In genomic region chr4:112153222-112153791, GRCh38 we compare ENCODE assay signal across 1 cellular context.
TF ChIP-seq lines count a peak whose summit lies in the region.

No MANE protein-coding gene starts in this region.

TF ChIP-seq in K562, 482 proteins besides CTCF, POLR2A, EP300 and RAD21 (continued from another document and continues in another):
- TF ChIP-seq XRCC5 (IDR thresholded peaks at IDR 0.05; ENCODE audit: low read depth, low read length) (no peak), PCBP1 (IDR thresholded peaks at IDR 0.05; ENCODE audit: low read depth, low read length, poor library complexity, severe bottlenecking) (no peak), HES1 (IDR thresholded peaks at IDR 0.05; ENCODE audit: low read depth) (no peak), MAFK (IDR thresholded peaks at IDR 0.05; ENCODE audit: low read length) (no peak), RB1 (IDR thresholded peaks at IDR 0.05; ENCODE audit: low read depth) (no peak), MTA3 (IDR thresholded peaks at IDR 0.05; ENCODE audit: borderline replicate concordance) (peak; percentile 66; the same call in 1 of the 2 replicates), THRB (CRISPR knock-in tag; conservative IDR thresholded peaks at IDR 0.05) (no peak), ZNF3 (CRISPR knock-in tag; IDR thresholded peaks at IDR 0.05) (no peak), PTTG1 (tag; IDR thresholded peaks at IDR 0.05; ENCODE audit: low read depth) (no peak), ATF4 (CRISPR knock-in tag; IDR thresholded peaks at IDR 0.05) (0 out of 2 replicates have a peak, but pooled peaks have one; percentile 12), FOXM1 (IDR thresholded peaks at IDR 0.05; ENCODE audit: low read depth) (peak; percentile 78), FOXM1 (CRISPR knock-in tag; IDR thresholded peaks at IDR 0.05; ENCODE audit: low read depth) (no peak), ZNF696 (CRISPR knock-in tag; conservative IDR thresholded peaks at IDR 0.05) (no peak), TSHZ1 (CRISPR knock-in tag; IDR thresholded peaks at IDR 0.05) (no peak), ETV6 (IDR thresholded peaks at IDR 0.05; ENCODE audit: borderline replicate concordance in 1 of 2, low read depth in 2 of 2, low read length in 1 of 2) (no peak), ETV6 (CRISPR knock-in tag; IDR thresholded peaks at IDR 0.05; ENCODE audit: borderline replicate concordance) (no peak), ARHGAP35 (IDR thresholded peaks at IDR 0.05; ENCODE audit: partially characterized antibody) (no peak), RBM22 (IDR thresholded peaks at IDR 0.05; ENCODE audit: low read depth, low read length, poor library complexity, severe bottlenecking) (no peak), TEAD4 (IDR thresholded peaks at IDR 0.05; ENCODE audit: low read length) (peak; percentile 79), TEAD4 (CRISPR knock-in tag; IDR thresholded peaks at IDR 0.05; ENCODE audit: borderline replicate concordance) (no peak), ZNF586 (CRISPR knock-in tag; conservative IDR thresholded peaks at IDR 0.05) (no peak), TCF15 (CRISPR knock-in tag; IDR thresholded peaks at IDR 0.05) (no peak), ELF4 (CRISPR knock-in tag; IDR thresholded peaks at IDR 0.05) (no peak), MEF2A (IDR thresholded peaks at IDR 0.05; ENCODE audit: control insufficient read depth, low read depth, low read length) (no peak), VEZF1 (CRISPR knock-in tag; IDR thresholded peaks at IDR 0.05) (peak; percentile 38), MEIS2 (IDR thresholded peaks at IDR 0.05; ENCODE audit: partially characterized antibody) (peak; percentile 74), ATF1 (CRISPR knock-in tag; IDR thresholded peaks at IDR 0.05) (no peak), ATF1 (tag; IDR thresholded peaks at IDR 0.05) (no peak), HNRNPH1 (optimal IDR thresholded peaks at IDR 0.05; ENCODE audit: low read depth, low read length) (no peak), HINFP (tag; conservative IDR thresholded peaks at IDR 0.05; ENCODE audit: low read depth) (no peak), CBX8 (IDR thresholded peaks at IDR 0.05; ENCODE audit: borderline replicate concordance, extremely low read depth, low read depth, low read length, poor library complexity, severe bottlenecking) (no peak), ZBTB7A (IDR thresholded peaks at IDR 0.05; ENCODE audit: borderline replicate concordance, control insufficient read depth, low read depth, low read length) (no peak), ZBTB5 (IDR thresholded peaks at IDR 0.05) (no peak), TCF3 (CRISPR knock-in tag; IDR thresholded peaks at IDR 0.05) (peak; percentile 82), MYC (IDR thresholded peaks at IDR 0.05; ENCODE audit: low read depth, low read length) (no peak), MYC (CRISPR knock-in tag; IDR thresholded peaks at IDR 0.05; ENCODE audit: borderline replicate concordance, low read depth) (no peak), MAZ (CRISPR knock-in tag; conservative IDR thresholded peaks at IDR 0.05 in 1 of 2, IDR thresholded peaks at IDR 0.05 in 1 of 2) (0 out of 4 replicates have a peak, but pooled peaks of 1 of the 2 experiments have one; percentile 15), CXXC5 (CRISPR knock-in tag; IDR thresholded peaks at IDR 0.05) (no peak; the same call in 1 of the 2 replicates), POLR2AphosphoS5 (IDR thresholded peaks at IDR 0.05; ENCODE audit: control insufficient read depth, insufficient read depth, low read depth, low read length) (no peak), CHAMP1 (IDR thresholded peaks at IDR 0.05) (peak; percentile 48; the same call in 1 of the 2 replicates), SETDB1 (IDR thresholded peaks at IDR 0.05; ENCODE audit: low read length) (no peak), SFPQ (IDR thresholded peaks at IDR 0.05; ENCODE audit: low read depth, low read length) (no peak), E4F1 (CRISPR knock-in tag; IDR thresholded peaks at IDR 0.05; ENCODE audit: borderline replicate concordance) (no peak), SLC30A9 (CRISPR knock-in tag; IDR thresholded peaks at IDR 0.05) (no peak), TAL1 (IDR thresholded peaks at IDR 0.05) (peak; percentile 77)
